Comparison of ENCODE assay signal across 17 cellular contexts in the genomic region with DNA sequence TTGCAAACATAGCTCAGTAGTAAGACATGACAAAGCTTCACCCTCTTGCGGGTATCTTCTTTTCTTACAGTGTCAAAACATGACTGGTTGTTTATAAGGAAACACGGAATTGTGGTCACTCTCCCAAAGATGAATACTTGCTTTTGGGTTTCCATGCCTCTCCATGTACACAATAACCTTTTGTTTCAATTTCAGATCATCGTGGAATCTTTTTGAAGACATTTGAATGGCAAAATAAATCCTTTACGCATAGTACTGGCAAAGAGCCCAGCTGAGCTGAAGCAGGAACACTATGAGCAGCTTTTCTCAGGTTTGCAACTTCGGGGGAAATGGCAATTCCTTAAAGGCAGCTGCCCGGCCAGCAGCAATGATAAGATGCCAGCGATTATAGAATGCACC.
A peak's percentile ranks its signal among the peaks of the same experiment; 100 is the strongest.
DNase-seq lines count a peak whose midpoint lies in the region; TF ChIP-seq lines count a peak whose summit lies in the region.
"Had no signal": no experiment of that assay in that cellular context is flagged by ENCODE, and none has a peak within 500 bp of the region (broad histone marks: within the 10 kb centered on the region; RNA-seq: fewer than 3 reads in every experiment).

No MANE protein-coding gene starts in this region.

- peak; percentile 49 for DNase-seq in HT1080 (ENCODE audit: low read depth)
- peak in 1 of 2 experiments; percentile 44 for DNase-seq in SJCRH30
- no peak for DNase-seq in esophagus muscularis mucosa (ENCODE audit: extremely low spot score)
- DNase-seq in osteocyte (ENCODE audit: extremely low spot score, unreplicated experiment) = no peak
- DNase-seq in activated CD4-positive, CD25-positive, alpha-beta regulatory T cell treated with anti-CD3 and anti-CD28 coated beads, Interleukin-2, amount 50 U/mL, for 72 hours = no peak
- DNase-seq in NCI-H1436 (lab: John Stamatoyannopoulos, UW) = no peak
- no peak for DNase-seq in vagina (ENCODE audit: extremely low spot score in 2 of 2)
- DNase-seq in HUDEP-2 (lab: John Stamatoyannopoulos, UW; ENCODE audit: unreplicated experiment in 76 of 76) = no peak
- DNase-seq: activated CD4-positive, alpha-beta T cell treated with anti-CD3 and anti-CD28 coated beads for 1 hour; activated CD8-positive, alpha-beta memory T cell treated with anti-CD3 and anti-CD28 coated beads, Interleukin-2, amount 10 ng/mL, durations not matched to agents 7 days and 5 days; activated effector memory CD4-positive, alpha-beta T cell treated with Interleukin-2 at 50 U/mL for 16 hours; BE2C; DMS 273 treated with DMSO at 0.1 percent for 48 hours; naive thymus-derived CD8-positive, alpha-beta T cell; NCI-H187; T-helper 2 cell had no signal

- H3K36me3 ChIP-seq in SJCRH30 = no peaks in the 10 kb centered on the region
- H3K36me3 ChIP-seq in esophagus muscularis mucosa = no peaks in the 10 kb centered on the region
- no peaks in the 10 kb centered on the region for H3K36me3 ChIP-seq in vagina
- H3K36me3 ChIP-seq: BE2C had no signal

- no peak for TF ChIP-seq EP300 in esophagus muscularis mucosa (IDR thresholded peaks at IDR 0.05)

- TF ChIP-seq CTCF in esophagus muscularis mucosa (IDR thresholded peaks at IDR 0.05) (no peak), osteocyte (IDR thresholded peaks at IDR 0.05) (no peak), vagina (IDR thresholded peaks at IDR 0.05) (no peak)

- intact Hi-C loops in esophagus muscularis mucosa (cut with DNase I) = no loop called here
- intact Hi-C loops in vagina (cut with DNase I) = no loop called here

- H3K4me1 ChIP-seq in SJCRH30 (peaks cover 9% of the 10 kb centered on the region), esophagus muscularis mucosa (peaks cover 0 to 21% (median 16%) of the 10 kb centered on the region in 4 donors), vagina (no peaks in the 10 kb centered on the region)
- H3K4me1 ChIP-seq: BE2C had no signal

- peaks cover 29% of the 10 kb centered on the region for H3K4me1 Mint-ChIP-seq in osteocyte (ENCODE audit: unreplicated experiment)

- H3K9me3 Mint-ChIP-seq in osteocyte (ENCODE audit: unreplicated experiment) = peaks cover 5% of the 10 kb centered on the region

- peak overlapping the region; percentile 57 for H3K27ac Mint-ChIP-seq in osteocyte (ENCODE audit: unreplicated experiment)
- H3K27ac Mint-ChIP-seq: activated CD8-positive, alpha-beta memory T cell treated with anti-CD3 and anti-CD28 coated beads, Interleukin-2, amount 10 ng/mL, durations not matched to agents 7 days and 5 days; naive thymus-derived CD8-positive, alpha-beta T cell had no signal

- H3K27ac ChIP-seq in SJCRH30 (no peak overlapping the region), esophagus muscularis mucosa (replicated peaks in 1 of 4) (peak overlapping the region in 1 of 4 donors; percentile 31), vagina (no peak overlapping the region)
- H3K27ac ChIP-seq: HL-60 had no signal

- H3K27me3 Mint-ChIP-seq in osteocyte (ENCODE audit: unreplicated experiment) = no peaks in the 10 kb centered on the region

- H3K9me3 ChIP-seq in SJCRH30 (replicated peaks) (no peaks in the 10 kb centered on the region), esophagus muscularis mucosa (no peaks in the 10 kb centered on the region), vagina (no peaks in the 10 kb centered on the region)
- H3K9me3 ChIP-seq: BE2C had no signal

- H3K4me3 Mint-ChIP-seq in osteocyte (ENCODE audit: unreplicated experiment) = no peak overlapping the region
- H3K4me3 Mint-ChIP-seq: activated CD8-positive, alpha-beta memory T cell treated with anti-CD3 and anti-CD28 coated beads, Interleukin-2, amount 10 ng/mL, durations not matched to agents 7 days and 5 days; naive thymus-derived CD8-positive, alpha-beta T cell had no signal

- H3K4me3 ChIP-seq in SJCRH30 (peak overlapping the region; percentile 18), esophagus muscularis mucosa (peak overlapping the region; percentile 8 to 23 (median 16)), vagina (no peak overlapping the region)

- H3K27me3 ChIP-seq in SJCRH30 (no peaks in the 10 kb centered on the region), esophagus muscularis mucosa (no peaks in the 10 kb centered on the region), vagina (no peaks in the 10 kb centered on the region)

- H3K36me3 Mint-ChIP-seq in osteocyte (ENCODE audit: unreplicated experiment) = peaks cover 2% of the 10 kb centered on the region
- H3K36me3 Mint-ChIP-seq: activated CD8-positive, alpha-beta memory T cell treated with anti-CD3 and anti-CD28 coated beads, Interleukin-2, amount 10 ng/mL, durations not matched to agents 7 days and 5 days had no signal

- 18% methylated on average over 7 of the region's 7 CpGs for WGBS in esophagus muscularis mucosa

- TF ChIP-seq POLR2A in esophagus muscularis mucosa (IDR thresholded peaks at IDR 0.05; ENCODE audit: low read depth) (no peak), vagina (IDR thresholded peaks at IDR 0.05) (no peak)

Comparison
In these comparisons a context has a peak if more than half of its experiments do, and no peak if none do; other contexts are left out.
1. H3K4me3 ChIP-seq: peak in SJCRH30 (single experiment) and esophagus muscularis mucosa (4 of 4); none in vagina (0 of 2).